Comparison of ENCODE assay signal across 8 cellular contexts in genomic region chr14:21846227-21846885, GRCh38.
DNase-seq lines count a peak whose midpoint lies in the region; ATAC-seq and TF ChIP-seq lines count a peak whose summit lies in the region.

No MANE protein-coding gene starts in this region.

- intact Hi-C loops in activated B cell treated with CpG ODN at 0.5 μM for 24 hours (cut with micrococcal nuclease) = no loop called here

- H3K4me3 Mint-ChIP-seq in activated B cell treated with CpG ODN at 0.5 μM for 24 hours = no peak overlapping the region

- POLR2A ChIA-PET in activated B cell treated with CpG ODN at 0.5 μM for 24 hours (lab: Charles Lee) = no interaction called here

- no peaks in the 10 kb centered on the region for H3K4me1 ChIP-seq in osteoblast (ENCODE audit: insufficient read depth, low read length)

- H3K4me1 Mint-ChIP-seq in activated B cell treated with CpG ODN at 0.5 μM for 24 hours = no peaks in the 10 kb centered on the region

- ATAC-seq in activated B cell treated with CpG ODN at 0.5 μM for 24 hours (ENCODE audit: low read depth) = no peak
- ATAC-seq in HG03139 (IDR thresholded peaks at IDR 0.05; ENCODE audit: unreplicated experiment) = no peak
- ATAC-seq in HG03571 (IDR thresholded peaks at IDR 0.05; ENCODE audit: unreplicated experiment) = no peak

- H3K4me3 ChIP-seq in choroid plexus epithelial cell (ENCODE audit: low read depth, low read length) (no peak overlapping the region), osteoblast (ENCODE audit: insufficient read depth, low read length) (no peak overlapping the region)

- no peak overlapping the region for H2AFZ ChIP-seq in osteoblast (ENCODE audit: low read length)

- H3K36me3 Mint-ChIP-seq in activated B cell treated with CpG ODN at 0.5 μM for 24 hours (ENCODE audit: low read depth) = no peaks in the 10 kb centered on the region

- no peaks in the 10 kb centered on the region for H4K20me1 ChIP-seq in osteoblast (ENCODE audit: insufficient read depth, low read length)

- no peak overlapping the region for H3K27ac Mint-ChIP-seq in activated B cell treated with CpG ODN at 0.5 μM for 24 hours

- DNase-seq in GM10266 (ENCODE audit: extremely low spot score) = peak; percentile 20
- peak; percentile 6 for DNase-seq in HuH-7 (ENCODE audit: low spot score)
- DNase-seq in activated B cell treated with CpG ODN at 0.5 μM for 24 hours = peak; percentile 18
- DNase-seq in choroid plexus epithelial cell (ENCODE audit: low read depth) = peak; percentile 20
- DNase-seq in osteoblast (ENCODE audit: insufficient read length, low spot score, missing footprints) = no peak
- no peak for DNase-seq in globus pallidus (ENCODE audit: low spot score)

- no peak overlapping the region for H3K27ac ChIP-seq in osteoblast (ENCODE audit: low read depth, low read length)

- no peaks in the 10 kb centered on the region for H3K9me3 Mint-ChIP-seq in activated B cell treated with CpG ODN at 0.5 μM for 24 hours

- H3K79me2 ChIP-seq in osteoblast (ENCODE audit: insufficient read depth, low read length) = no peaks in the 10 kb centered on the region

- peak; percentile 65 for TF ChIP-seq CTCF in GM10266 (IDR thresholded peaks at IDR 0.05; ENCODE audit: control insufficient read depth, insufficient read depth, low read depth, missing control alignments)
- TF ChIP-seq CTCF in activated B cell treated with CpG ODN at 0.5 μM for 24 hours (IDR thresholded peaks at IDR 0.05) = no peak
- peak; percentile 65 for TF ChIP-seq CTCF in choroid plexus epithelial cell (conservative IDR thresholded peaks at IDR 0.05; ENCODE audit: low read depth, low read length)
- peak; percentile 51 for TF ChIP-seq CTCF in osteoblast (IDR thresholded peaks at IDR 0.05; ENCODE audit: extremely low read depth, low read depth, low read length)

- no peak overlapping the region for H3K4me2 ChIP-seq in osteoblast (ENCODE audit: insufficient read depth, low read length)

- H3K36me3 ChIP-seq in osteoblast (ENCODE audit: insufficient read depth, low read length) = no peaks in the 10 kb centered on the region

- CTCF ChIA-PET in activated B cell treated with CpG ODN at 0.5 μM for 24 hours (lab: Charles Lee) = no interaction called here

- H3K27me3 Mint-ChIP-seq in activated B cell treated with CpG ODN at 0.5 μM for 24 hours = peaks cover 21% of the 10 kb centered on the region

- no peaks in the 10 kb centered on the region for H3K27me3 ChIP-seq in osteoblast (ENCODE audit: insufficient read depth, low read length)

- H3K9me3 ChIP-seq in osteoblast (ENCODE audit: low read depth, low read length) = no peaks in the 10 kb centered on the region

Comparison
In these comparisons a context has a peak if more than half of its experiments do, and no peak if none do; other contexts are left out.
1. DNase-seq: peak in GM10266 (single experiment), HuH-7 (single experiment), activated B cell treated with CpG ODN at 0.5 μM for 24 hours (single experiment) and choroid plexus epithelial cell (single experiment); none in osteoblast (single experiment) and globus pallidus (single experiment).